In the genomic region with DNA sequence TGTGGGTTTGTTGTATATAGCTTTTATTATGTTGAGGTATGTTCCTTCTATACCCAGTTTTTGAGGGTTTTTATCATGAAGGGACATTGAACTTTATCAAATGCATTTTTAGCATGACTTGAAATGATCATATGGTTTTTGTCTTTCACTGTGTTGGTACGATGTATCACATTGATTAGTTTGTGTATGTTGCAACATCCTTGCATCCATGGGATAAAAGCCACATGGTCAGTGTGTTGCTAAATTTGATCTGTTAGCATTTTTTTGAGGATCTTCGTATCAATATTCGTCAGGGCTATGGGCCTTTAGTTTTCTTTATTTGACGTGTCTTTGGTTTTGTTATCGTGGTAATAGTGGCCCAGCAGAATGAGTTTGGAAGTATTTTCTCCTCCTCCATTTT, we compare ENCODE assay signal across 35 cellular contexts. TPM values are rescaled to one million over a fixed set of nuclear protein-coding genes. Genes with fewer than 3 reads are reported as not detected.
DNase-seq lines count a peak whose midpoint lies in the region; ATAC-seq, FAIRE-seq and TF ChIP-seq lines count a peak whose summit lies in the region.
"Had no signal": no experiment of that assay in that cellular context is flagged by ENCODE, and none has a peak within 500 bp of the region (broad histone marks: within the 10 kb centered on the region; RNA-seq: fewer than 3 reads in every experiment).

No MANE protein-coding gene starts in this region.

- no peak overlapping the region for H3K56ac ChIP-seq in IMR-90 (ENCODE audit: extremely low read depth, insufficient read depth, low read length)
- H3K56ac ChIP-seq in H9 (ENCODE audit: insufficient read length, low read depth, low read length): no peak overlapping the region

- H3K4me3 ChIP-seq in HepG2 (replicated peaks in 1 of 3; ENCODE audit: insufficient read depth in 1 of 3, low read depth in 2 of 3, low read length in 3 of 3): no peak overlapping the region
- no peak overlapping the region for H3K4me3 ChIP-seq in right lobe of liver
- H3K4me3 ChIP-seq in IMR-90 (ENCODE audit: insufficient read depth, low read depth, low read length): no peak overlapping the region
- no peak overlapping the region for H3K4me3 ChIP-seq in K562
- H3K4me3 ChIP-seq: A549; BLaER1; BLaER1 treated with 17β-estradiol and CSF1 and Interleukin-3, amounts not matched to agents 10 nM and 100 nM had no signal

- no peak overlapping the region for H2BK5ac ChIP-seq in IMR-90 (ENCODE audit: low read depth, low read length, poor library complexity, severe bottlenecking)
- H2BK5ac ChIP-seq in H9 (ENCODE audit: insufficient read length, low read length): no peak overlapping the region

- H3K27me3 ChIP-seq in HepG2 (ENCODE audit: control insufficient read depth in 1 of 2, insufficient read depth in 2 of 2, low read length in 2 of 2): no peaks in the 10 kb centered on the region
- no peaks in the 10 kb centered on the region for H3K27me3 ChIP-seq in right lobe of liver
- no peaks in the 10 kb centered on the region for H3K27me3 ChIP-seq in IMR-90 (ENCODE audit: control insufficient read depth, insufficient read depth, low read length)
- peaks cover 0 to 4% of the 10 kb centered on the region in 2 experiments; a peak in 2 of 5 replicates for H3K27me3 ChIP-seq in K562 (ENCODE audit: control insufficient read depth in 2 of 2, insufficient read depth in 2 of 2, low read length in 2 of 2)
- no peaks in the 10 kb centered on the region for H3K27me3 ChIP-seq in H9 (ENCODE audit: insufficient read depth, low read length)
- H3K27me3 ChIP-seq: BE2C; BLaER1; BLaER1 treated with 17β-estradiol and CSF1 and Interleukin-3, amounts not matched to agents 10 nM and 100 nM had no signal

- H3T11ph ChIP-seq in H9 (ENCODE audit: low read length): no peak overlapping the region

- TF ChIP-seq RAD21 in HepG2 (CRISPR knock-in tag; IDR thresholded peaks at IDR 0.05) (no peak), IMR-90 (IDR thresholded peaks at IDR 0.05; ENCODE audit: low read length) (no peak), K562 (CRISPR knock-in tag; conservative IDR thresholded peaks at IDR 0.05 in 1 of 2, IDR thresholded peaks at IDR 0.05 in 1 of 2) (no peak)

- H3K18ac ChIP-seq in IMR-90 (ENCODE audit: low read depth, low read length) (no peak overlapping the region), H9 (ENCODE audit: insufficient read length, low read depth, low read length) (no peak overlapping the region)

- dilution Hi-C loops in IMR-90 (cut with HindIII; ENCODE audit: low sequenced_read_pairs, unreplicated experiment): no loop called here

- no peak overlapping the region for H3K9ac ChIP-seq in HepG2 (ENCODE audit: insufficient read depth, low read depth, low read length)
- H3K9ac ChIP-seq in IMR-90 (ENCODE audit: low read depth, low read length): no peak overlapping the region
- H3K9ac ChIP-seq in K562 (ENCODE audit: insufficient read depth in 1 of 2, low read depth in 2 of 2, low read length in 2 of 2): no peak overlapping the region
- no peak overlapping the region for H3K9ac ChIP-seq in H9 (ENCODE audit: extremely low read depth, insufficient read length, low read length)
- H3K9ac ChIP-seq: BLaER1; BLaER1 treated with 17β-estradiol and CSF1 and Interleukin-3, amounts not matched to agents 10 nM and 100 nM had no signal

- H2BK120ac ChIP-seq in IMR-90 (ENCODE audit: low read depth, low read length): no peak overlapping the region
- H2BK120ac ChIP-seq in H9 (ENCODE audit: low read depth, low read length, poor library complexity, severe bottlenecking): no peak overlapping the region

- TF ChIP-seq POLR2A in HepG2 (IDR thresholded peaks at IDR 0.05; ENCODE audit: insufficient read depth in 1 of 2, low read depth in 2 of 2, low read length in 2 of 2) (no peak), right lobe of liver (IDR thresholded peaks at IDR 0.05) (no peak), IMR-90 (IDR thresholded peaks at IDR 0.05; ENCODE audit: low read depth, low read length) (no peak), K562 (conservative IDR thresholded peaks at IDR 0.05) (no peak)

- H3K36me3 ChIP-seq in HepG2 (replicated peaks in 1 of 2; ENCODE audit: control insufficient read depth in 1 of 2, insufficient read depth in 2 of 2, low read length in 2 of 2) (no peaks in the 10 kb centered on the region), right lobe of liver (no peaks in the 10 kb centered on the region), IMR-90 (ENCODE audit: control insufficient read depth, insufficient read depth, low read length) (no peaks in the 10 kb centered on the region), K562 (ENCODE audit: control insufficient read depth, insufficient read depth, low read length) (no peaks in the 10 kb centered on the region)
- H3K36me3 ChIP-seq: BE2C; BLaER1; BLaER1 treated with 17β-estradiol and CSF1 and Interleukin-3, amounts not matched to agents 10 nM and 100 nM had no signal

- H3K4me2 ChIP-seq in HepG2 (ENCODE audit: low read depth, low read length) (no peak overlapping the region), IMR-90 (ENCODE audit: low read depth, low read length) (no peak overlapping the region), K562 (ENCODE audit: insufficient read depth, low read length) (no peak overlapping the region), H9 (ENCODE audit: insufficient read depth, insufficient read length, low read length) (no peak overlapping the region)
- H3K4me2 ChIP-seq: A549; BLaER1; BLaER1 treated with 17β-estradiol and CSF1 and Interleukin-3, amounts not matched to agents 10 nM and 100 nM had no signal

- no peak for TF ChIP-seq EP300 in HepG2 (IDR thresholded peaks at IDR 0.05; ENCODE audit: low read depth in 2 of 2, low read length in 2 of 2)
- no peak for TF ChIP-seq EP300 in HepG2 (CRISPR knock-in tag; IDR thresholded peaks at IDR 0.05; ENCODE audit: borderline replicate concordance)
- no peak for TF ChIP-seq EP300 in K562 (IDR thresholded peaks at IDR 0.05; ENCODE audit: low read length)

- no peak overlapping the region for H3K23ac ChIP-seq in IMR-90 (ENCODE audit: low read depth, low read length)
- no peak overlapping the region for H3K23ac ChIP-seq in H9 (ENCODE audit: insufficient read length, low read depth, low read length)

- no peak overlapping the region for H4K5ac ChIP-seq in IMR-90 (ENCODE audit: low read depth, low read length)
- H4K5ac ChIP-seq in H9 (ENCODE audit: insufficient read length, low read depth, low read length): no peak overlapping the region

- peaks cover 0 to 2% of the 10 kb centered on the region in 2 experiments; a peak in 3 of 5 replicates for H3K9me3 Mint-ChIP-seq in H9
- H3K9me3 Mint-ChIP-seq: CD4-positive, alpha-beta T cell; CD8-positive, alpha-beta T cell had no signal

- H3K4ac ChIP-seq in IMR-90 (ENCODE audit: low read depth, low read length) (no peak overlapping the region), H9 (ENCODE audit: low read depth, low read length) (no peak overlapping the region)

- H3K4me1 ChIP-seq in HepG2 (ENCODE audit: insufficient read depth, low read length): no peaks in the 10 kb centered on the region
- H3K4me1 ChIP-seq in right lobe of liver: no peaks in the 10 kb centered on the region
- H3K4me1 ChIP-seq in IMR-90 (ENCODE audit: control insufficient read depth, insufficient read depth, low read length): no peaks in the 10 kb centered on the region
- no peaks in the 10 kb centered on the region; a peak in 1 of 5 replicates for H3K4me1 ChIP-seq in K562 (replicated peaks in 1 of 2; ENCODE audit: control insufficient read depth in 2 of 2, insufficient read depth in 2 of 2, low read length in 2 of 2)
- no peaks in the 10 kb centered on the region for H3K4me1 ChIP-seq in H9 (ENCODE audit: insufficient read depth, low read length)
- H3K4me1 ChIP-seq: A549; BE2C; BLaER1; BLaER1 treated with 17β-estradiol and CSF1 and Interleukin-3, amounts not matched to agents 10 nM and 100 nM; Caco-2 had no signal

- CTCF ChIA-PET in HepG2 (lab: Yijun Ruan, JAX; ENCODE audit: low intra/inter-chr PET ratio, low total read pairs) (no interaction called here), IMR-90 (lab: Yijun Ruan, JAX) (no interaction called here), K562 (lab: Yijun Ruan, JAX; ENCODE audit: low intra/inter-chr PET ratio) (no interaction called here)

- FAIRE-seq in HepG2 (lab: Jason Lieb, UNC) (no peak), K562 (lab: Jason Lieb, UNC) (peak; percentile 61)
- FAIRE-seq: A204.1, A549, D721Med had no signal

- in situ Hi-C loops in HepG2 (cut with HindIII; ENCODE audit: extremely low pct_ligation_motif_present, low pct_unique_long_range_greater_than_20kb): no loop called here
- in situ Hi-C loops in IMR-90 (cut with MboI; ENCODE audit: low sequenced_read_pairs): no loop called here
- in situ Hi-C loops in K562 (cut with MboI): no loop called here

- DNase-seq in HepG2 (ENCODE audit: low spot score) (no peak), right lobe of liver (no peak), IMR-90 (no peak), K562 (ENCODE audit: extremely low read depth in 1 of 4, low spot score in 3 of 4) (no peak), H9 (no peak)
- DNase-seq in activated CD4-positive, alpha-beta T cell treated with anti-CD3 and anti-CD28 coated beads, Interleukin-2, amount 50 U/mL, for 48 hours: no peak
- DNase-seq: 8988T; ACHN; AML-193; BE2C; C1 segment of cervical spinal cord; Caco-2; Calu3; CD4-positive, alpha-beta memory T cell; CD4-positive, alpha-beta T cell; CD4-positive, CD25-positive, alpha-beta regulatory T cell; CD8-positive, alpha-beta memory T cell; CD8-positive, alpha-beta T cell; COR-L47; DMS 273 treated with DMSO at 0.1 percent for 48 hours; DMS153; DMS53; DMS79; DMS79 treated with DMSO at 0.1 percent for 48 hours; DND-41; EL had no signal

- H2AK9ac ChIP-seq in IMR-90 (replicated peaks; ENCODE audit: low read depth, low read length, poor library complexity): no peak overlapping the region

- 2% methylated on average over 5 of the region's 5 CpGs for WGBS in HepG2 (ENCODE audit: low lambda C conversion rate)
- WGBS in right lobe of liver (ENCODE audit: insufficient coverage, low coverage, low lambda C conversion rate, missing lambda C conversion rate): 58% methylated on average over 5 of the region's 5 CpGs
- 25% methylated on average over 1 of the region's 5 CpGs; no CpG with 5 or more reads in 1 of the 2 experiments for WGBS in IMR-90 (ENCODE audit: extremely low coverage in 2 of 2, insufficient read length in 1 of 2), 2 experiments
- 7% methylated on average over 5 of the region's 5 CpGs for WGBS in K562 (ENCODE audit: insufficient coverage, low coverage, missing lambda C conversion rate)
- WGBS in H9 (ENCODE audit: extremely low coverage, insufficient read length, low lambda C conversion rate): no CpG with 5 or more reads among the region's 5 CpGs

- POLR2A ChIA-PET in HepG2 (lab: Yijun Ruan, JAX): no interaction called here
- POLR2A ChIA-PET in IMR-90 (lab: Charles Lee; ENCODE audit: unreplicated experiment): no interaction called here
- POLR2A ChIA-PET in K562 (lab: Yijun Ruan, JAX): no interaction called here

- no peaks in the 10 kb centered on the region for H3K9me3 ChIP-seq in HepG2 (ENCODE audit: low read length)
- no peaks in the 10 kb centered on the region for H3K9me3 ChIP-seq in right lobe of liver
- H3K9me3 ChIP-seq in IMR-90 (ENCODE audit: control insufficient read depth, insufficient read depth, low read length): no peaks in the 10 kb centered on the region
- no peaks in the 10 kb centered on the region for H3K9me3 ChIP-seq in K562 (replicated peaks; ENCODE audit: control insufficient read depth, insufficient read depth, low read depth, low read length)
- H3K9me3 ChIP-seq in H9 (ENCODE audit: control insufficient read depth, low read depth, low read length): no peaks in the 10 kb centered on the region
- H3K9me3 ChIP-seq: A549, BE2C, BLaER1 had no signal

- H4K8ac ChIP-seq in IMR-90 (ENCODE audit: low read depth in 2 of 2, low read length in 2 of 2) (no peak overlapping the region), H9 (replicated peaks; ENCODE audit: insufficient read length, low read depth, low read length) (no peak overlapping the region)

- H2AK5ac ChIP-seq in IMR-90 (ENCODE audit: low read depth, low read length): no peak overlapping the region
- no peak overlapping the region for H2AK5ac ChIP-seq in H9 (ENCODE audit: insufficient read length, low read length)

- no peaks in the 10 kb centered on the region for H3K79me2 ChIP-seq in HepG2 (ENCODE audit: insufficient read depth, low read length)
- no peaks in the 10 kb centered on the region for H3K79me2 ChIP-seq in K562 (ENCODE audit: control insufficient read depth, insufficient read depth, low read length)
- H3K79me2 ChIP-seq in H9 (ENCODE audit: insufficient read depth, low read length): no peaks in the 10 kb centered on the region; the same call in 1 of the 2 replicates

- TF ChIP-seq CTCF in HepG2 (CRISPR knock-in tag; IDR thresholded peaks at IDR 0.05) (no peak), right lobe of liver (IDR thresholded peaks at IDR 0.05) (no peak), IMR-90 (conservative IDR thresholded peaks at IDR 0.05; ENCODE audit: low read depth, low read length) (no peak), K562 (IDR thresholded peaks at IDR 0.05 in 2 of 3, conservative IDR thresholded peaks at IDR 0.05 in 1 of 3; ENCODE audit: insufficient read depth in 2 of 3, low read depth in 1 of 3, low read length in 3 of 3) (no peak), H9 (conservative IDR thresholded peaks at IDR 0.05) (no peak)

- peaks cover 9% of the 10 kb centered on the region for H3K27me3 Mint-ChIP-seq in H9 (ENCODE audit: low read depth)

- H4K20me1 ChIP-seq in HepG2 (ENCODE audit: insufficient read depth, low read length) (no peaks in the 10 kb centered on the region), IMR-90 (ENCODE audit: insufficient read depth, low read length) (no peaks in the 10 kb centered on the region), K562 (replicated peaks; ENCODE audit: control insufficient read depth, insufficient read depth, low read length) (no peaks in the 10 kb centered on the region), H9 (ENCODE audit: control insufficient read depth, insufficient read depth, insufficient read length) (no peaks in the 10 kb centered on the region)
- H4K20me1 ChIP-seq: BLaER1; BLaER1 treated with 17β-estradiol and CSF1 and Interleukin-3, amounts not matched to agents 10 nM and 100 nM had no signal

- H3K27ac ChIP-seq in HepG2 (ENCODE audit: extremely low read length, insufficient read depth, low read length) (no peak overlapping the region), right lobe of liver (no peak overlapping the region), IMR-90 (ENCODE audit: insufficient read depth, low read length) (no peak overlapping the region), K562 (ENCODE audit: extremely low read depth, low read depth, low read length) (no peak overlapping the region), H9 (ENCODE audit: insufficient read length, low read depth, low read length) (no peak overlapping the region)
- H3K27ac ChIP-seq: 22Rv1; A549; BLaER1; BLaER1 treated with 17β-estradiol and CSF1 and Interleukin-3, amounts not matched to agents 10 nM and 100 nM; C4-2B had no signal

- BruUV-seq in HepG2 (replicated peaks; lab: Mats Ljungman, UMichigan) (no TSS peak), IMR-90 (replicated peaks; lab: Mats Ljungman, UMichigan) (no TSS peak), K562 (replicated peaks; lab: Mats Ljungman, UMichigan) (no TSS peak)

- H3K23me2 ChIP-seq in H9 (ENCODE audit: insufficient read length, low read depth, low read length, poor library complexity, severe bottlenecking): no peaks in the 10 kb centered on the region

- no peak overlapping the region for H3K4me3 Mint-ChIP-seq in H9
- H3K4me3 Mint-ChIP-seq: B cell; CD14-positive monocyte; CD4-positive, alpha-beta memory T cell; CD4-positive, alpha-beta T cell; CD4-positive, CD25-positive, alpha-beta regulatory T cell; CD8-positive, alpha-beta memory T cell; CD8-positive, alpha-beta T cell had no signal

- no peak overlapping the region for H2BK12ac ChIP-seq in H9 (ENCODE audit: insufficient read length, low read depth, low read length)

- H2BK20ac ChIP-seq in IMR-90 (ENCODE audit: low read depth, low read length) (no peak overlapping the region), H9 (ENCODE audit: low read depth, low read length, poor library complexity, severe bottlenecking) (no peak overlapping the region)

- no peak overlapping the region for H4K91ac ChIP-seq in IMR-90 (ENCODE audit: insufficient read depth, low read depth, low read length)
- no peak overlapping the region for H4K91ac ChIP-seq in H9 (ENCODE audit: insufficient read length, low read depth, low read length)

- H3K9me1 ChIP-seq in IMR-90 (ENCODE audit: insufficient read depth, low read length) (no peaks in the 10 kb centered on the region), K562 (ENCODE audit: control insufficient read depth, insufficient read depth, low read length) (no peaks in the 10 kb centered on the region)

- H2AFZ ChIP-seq in HepG2 (ENCODE audit: low read length) (no peak overlapping the region), IMR-90 (replicated peaks; ENCODE audit: low read length, poor library complexity) (no peak overlapping the region), K562 (ENCODE audit: low read depth, low read length) (no peak overlapping the region), H9 (ENCODE audit: low read length) (no peak overlapping the region)

- H3K27ac Mint-ChIP-seq in H9: no peak overlapping the region
- H3K27ac Mint-ChIP-seq: B cell; CD14-positive monocyte; CD4-positive, alpha-beta memory T cell; CD4-positive, alpha-beta T cell; CD4-positive, CD25-positive, alpha-beta regulatory T cell; CD8-positive, alpha-beta memory T cell; CD8-positive, alpha-beta T cell had no signal

- ATAC-seq in HepG2 (no peak), right lobe of liver (no peak), IMR-90 (ENCODE audit: low read depth) (no peak), K562 (no peak)
- ATAC-seq: A549; CD8-positive, alpha-beta T cell had no signal

- intact Hi-C loops in HepG2 (cut with micrococcal nuclease; ENCODE audit: unreplicated experiment): no loop called here
- intact Hi-C loops in right lobe of liver (cut with DNase I): no loop called here
- intact Hi-C loops in IMR-90 (cut with micrococcal nuclease): loop anchor here (10.0 kb wide), 1 partner anchor 56 kb away; no protein-coding TSS in a partner anchor
- intact Hi-C loops in K562 (cut with micrococcal nuclease): no loop called here

- no peaks in the 10 kb centered on the region for H3K36me3 Mint-ChIP-seq in H9 (ENCODE audit: insufficient read depth in 1 of 3, low read depth in 3 of 3)
- H3K36me3 Mint-ChIP-seq: CD14-positive monocyte; CD4-positive, alpha-beta memory T cell; CD8-positive, alpha-beta T cell had no signal

- no peaks in the 10 kb centered on the region for H3K79me1 ChIP-seq in IMR-90 (ENCODE audit: low read depth in 1 of 2, low read length in 2 of 2)
- H3K79me1 ChIP-seq in H9 (ENCODE audit: insufficient read depth, low read depth, low read length, poor library complexity, severe bottlenecking): no peaks in the 10 kb centered on the region

- no peak overlapping the region for H2BK15ac ChIP-seq in IMR-90 (ENCODE audit: low read depth, low read length)
- no peak overlapping the region for H2BK15ac ChIP-seq in H9 (ENCODE audit: low read depth, low read length)

- H3K4me1 Mint-ChIP-seq in H9: no peaks in the 10 kb centered on the region
- H3K4me1 Mint-ChIP-seq: B cell; CD14-positive monocyte; CD4-positive, alpha-beta memory T cell; CD4-positive, CD25-positive, alpha-beta regulatory T cell; CD8-positive, alpha-beta memory T cell had no signal

- H3K14ac ChIP-seq in IMR-90 (replicated peaks; ENCODE audit: low read depth, low read length) (no peak overlapping the region), H9 (ENCODE audit: insufficient read depth, low read length) (no peak overlapping the region)

RNA-seq across cellular contexts. Expression of a gene that starts 11.3 kb away (rescaled TPM):
- total RNA-seq in HepG2 (2016; rRNA removed; fragmentation: Illumina TruSeq; extraction: Trizol) (25.3 and 27.7 TPM in 2 replicates), right lobe of liver (10 to 100 TPM; 29.1 to 42.1 (median 36.9) TPM), IMR-90 (2012; rRNA removed) (92.7 and 111 TPM in 2 replicates), K562 (2014; rRNA removed) (11.1 and 12.2 TPM in 2 replicates), K562 (2014; rRNA removed; fragmentation: Illumina TruSeq; extraction: Trizol) (21.8 and 26.3 TPM in 2 replicates), K562 (2015; rRNA removed; fragmentation: Illumina TruSeq; extraction: Trizol) (25.1 and 25.9 TPM in 2 replicates), K562 (2021) (13.1 and 16.3 TPM in 2 replicates), H9 (2021) (22.2 and 27.4 TPM in 2 replicates)
- total RNA-seq in HepG2 (2016; cell fraction: cytosol; rRNA removed; fragmentation: Illumina TruSeq; extraction: Trizol; ENCODE audit: low read depth): 2.5 and 2.6 TPM in 2 replicates
- 24.4 and 28.7 TPM in 2 replicates for total RNA-seq in HepG2 (2016; cell fraction: insoluble cytoplasmic fraction; rRNA removed; fragmentation: Illumina TruSeq; extraction: Trizol)
- total RNA-seq in HepG2 (2016; cell fraction: membrane; rRNA removed; fragmentation: Illumina TruSeq; extraction: Trizol): 6.8 and 7.9 TPM in 2 replicates
- total RNA-seq in HepG2 (2016; cell fraction: nucleus; rRNA removed; fragmentation: Illumina TruSeq; extraction: Trizol): 73.9 and 78.1 TPM in 2 replicates
- polyA plus RNA-seq in HepG2 (2011; rRNA removed) (30.5 and 33.1 TPM in 2 replicates), IMR-90 (2012; rRNA removed) (14.7 and 18.9 TPM in 2 replicates), K562 (2011; rRNA removed) (26.0 and 29.1 TPM in 2 replicates), K562 (2014; fragmentation: Illumina TruSeq; extraction: Trizol) (12.0 and 14.1 TPM in 2 replicates), K562 (2014; fragmentation: Nextera tagmentation; extraction: Ambion mirVana) (1 to 10 TPM; 2.8 to 4.5 TPM), K562 (2014; rRNA removed) (10.0 and 14.3 TPM in 2 replicates)
- 11.8 and 19.8 TPM in 2 replicates for polyA plus RNA-seq in HepG2 (2011; cell fraction: cytosol; rRNA removed)
- polyA plus RNA-seq in HepG2 (2011; cell fraction: nucleus; rRNA removed): 39.5 and 41.7 TPM in 2 replicates
- 24.5 and 26.4 TPM in 2 replicates for polyA plus RNA-seq in HepG2 (2012)
- 0.38 and 0.60 TPM in 2 replicates for polyA plus RNA-seq in HepG2 (2016; cell fraction: cytosol; fragmentation: Illumina TruSeq; extraction: Trizol; ENCODE audit: low read depth)
- polyA plus RNA-seq in HepG2 (2016; cell fraction: insoluble cytoplasmic fraction; fragmentation: Illumina TruSeq; extraction: Trizol; ENCODE audit: low read depth): 10.3 and 12.0 TPM in 2 replicates
- 0.87 and 1.0 TPM in 2 replicates for polyA plus RNA-seq in HepG2 (2016; cell fraction: membrane; fragmentation: Illumina TruSeq; extraction: Trizol; ENCODE audit: low read depth)
- polyA plus RNA-seq in HepG2 (2016; cell fraction: nucleus; fragmentation: Illumina TruSeq; extraction: Trizol; ENCODE audit: insufficient read depth, low read depth): 42.9 and 51.9 TPM in 2 replicates
- 57.6 and 127 TPM in 2 replicates for polyA minus RNA-seq in HepG2 (2011; rRNA and poly(A)+ RNA removed; ENCODE audit: low replicate concordance)
- 58.7 and 79.2 TPM in 2 replicates for polyA minus RNA-seq in HepG2 (2011; cell fraction: cytosol; rRNA and poly(A)+ RNA removed)
- 342 and 404 TPM in 2 replicates for polyA minus RNA-seq in HepG2 (2011; cell fraction: nucleus; rRNA and poly(A)+ RNA removed)
- 3.4 and 4.6 TPM in 2 replicates for polyA plus RNA-seq in IMR-90 (2012; cell fraction: cytosol; rRNA removed)
- polyA plus RNA-seq in IMR-90 (2012; cell fraction: nucleus; rRNA removed; ENCODE audit: low replicate concordance): 5.6 and 55.5 TPM in 2 replicates
- 37.8 and 159 TPM in 2 replicates for total RNA-seq in K562 (2011; cell fraction: chromatin; rRNA removed; ENCODE audit: low replicate concordance)
- total RNA-seq in K562 (2011; cell fraction: nucleolus; rRNA removed): 25.5 and 37.8 TPM in 2 replicates
- total RNA-seq in K562 (2011; cell fraction: nucleoplasm; rRNA removed): 54.1 and 87.3 TPM in 2 replicates
- 5.1 and 10.0 TPM in 2 replicates for polyA plus RNA-seq in K562 (2011; cell fraction: cytosol; rRNA removed)
- 54.6 and 88.2 TPM in 2 replicates for polyA plus RNA-seq in K562 (2011; cell fraction: nucleus; rRNA removed)
- polyA plus RNA-seq in K562 (2012): 8.3 and 14.1 TPM in 2 replicates
- 107 and 144 TPM in 2 replicates for polyA minus RNA-seq in K562 (2011; rRNA and poly(A)+ RNA removed)
- polyA minus RNA-seq in K562 (2011; cell fraction: cytosol; rRNA and poly(A)+ RNA removed): 22.8 and 32.4 TPM in 2 replicates
- 131 and 285 TPM in 2 replicates for polyA minus RNA-seq in K562 (2011; cell fraction: nucleus; rRNA and poly(A)+ RNA removed)
